7 cellular contexts compared by ENCODE assay signal in genomic region chr5:181190711-181191525, GRCh38. TPM values are rescaled to one million over a fixed set of nuclear protein-coding genes. Genes with fewer than 3 reads are reported as not detected.
DNase-seq lines count a peak whose midpoint lies in the region; ATAC-seq and TF ChIP-seq lines count a peak whose summit lies in the region.

No MANE protein-coding gene starts in this region.

- peak; percentile 9 for ATAC-seq in GM19452 (IDR thresholded peaks at IDR 0.05; ENCODE audit: unreplicated experiment)
- ATAC-seq in gastroesophageal sphincter, result no peak

- H3K4me3 ChIP-seq in gastroesophageal sphincter, result peak overlapping the region; percentile 82 to 90

- no peak for TF ChIP-seq POLR2A in gastroesophageal sphincter (IDR thresholded peaks at IDR 0.05)

- intact Hi-C loops in posterior cingulate gyrus (cut with DNase I), result loop anchor here (1.0 to 2.0 kb wide), 2 partner anchors 16 to 31 kb away; no protein-coding TSS in a partner anchor

- H3K9me3 ChIP-seq in gastroesophageal sphincter, result no peaks in the 10 kb centered on the region

- WGBS in gastroesophageal sphincter (ENCODE audit: low coverage in 1 of 2), 2 donors, result 1% methylated on average over 21 of the region's 66 CpGs; no CpG with 5 or more reads in 1 of the 2 donors

- TF ChIP-seq CTCF in gastroesophageal sphincter (IDR thresholded peaks at IDR 0.05), result peak in 2 of 4 experiments; percentile 7 to 44

- peaks cover 0 to 52% (median 6%) of the 10 kb centered on the region in 3 donors for H3K4me1 ChIP-seq in gastroesophageal sphincter

- DNase-seq in HT-29 (ENCODE audit: low spot score) (peak; percentile 55), posterior cingulate gyrus (peak in 7 of 10 donors; percentile 36 to 89 (median 40)), NCI-H774 (lab: John Stamatoyannopoulos, UW) (no peak), NCI-H510A (lab: John Stamatoyannopoulos, UW) (no peak)
- DNase-seq in activated T-cell treated with anti-CD3 and anti-CD28 coated beads, Interleukin-2, amount 50 U/mL, for 48 hours, result peak; percentile 70 to 77

- peak overlapping the region; percentile 51 to 96 (median 92) for H3K27ac ChIP-seq in gastroesophageal sphincter

- no peaks in the 10 kb centered on the region for H3K36me3 ChIP-seq in gastroesophageal sphincter

- H3K27me3 ChIP-seq in gastroesophageal sphincter, result no peaks in the 10 kb centered on the region

- no peak for TF ChIP-seq EP300 in gastroesophageal sphincter (IDR thresholded peaks at IDR 0.05)

RNA-seq across cellular contexts. Expression of gene TRIM7, which starts 14.1 kb away (rescaled TPM):
- 2.9 and 5.5 TPM in 2 replicates for total RNA-seq in HT-29 (2014; rRNA removed; shearing (Covaris generic))
- total RNA-seq in gastroesophageal sphincter, result 10 to 100 TPM in 1 of 4 donors, 1 to 10 TPM in 3; 3.0 to 11.0 (median 4.7) TPM

RNA-seq across cellular contexts. Expression of gene TRIM41, which starts 32.2 kb away (rescaled TPM):
- total RNA-seq in HT-29 (2014; rRNA removed; shearing (Covaris generic)), result 29.9 and 37.9 TPM in 2 replicates
- 10 to 100 TPM in 3 of 4 donors, 1 to 10 TPM in 1; 9.7 to 17.6 (median 12.1) TPM for total RNA-seq in gastroesophageal sphincter

RNA-seq across cellular contexts. Expression of gene OR2V2, which starts 43.5 kb away (rescaled TPM):
- not detected in 2 replicates for total RNA-seq in HT-29 (2014; rRNA removed; shearing (Covaris generic))
- total RNA-seq in gastroesophageal sphincter, result under 1 TPM in 1 of 4 donors, not detected in 3; 0.08 TPM

RNA-seq across cellular contexts. Expression of gene RACK1, which starts 52.8 kb away (rescaled TPM):
- 4,450 and 4,738 TPM in 2 replicates for total RNA-seq in HT-29 (2014; rRNA removed; shearing (Covaris generic))
- total RNA-seq in gastroesophageal sphincter, result 1,000 to 10,000 TPM; 1,300 to 1,812 (median 1,580) TPM

RNA-seq across cellular contexts. Expression of gene OR2V1, which starts 59.9 kb away (rescaled TPM):
- not detected in 2 replicates for total RNA-seq in HT-29 (2014; rRNA removed; shearing (Covaris generic))
- total RNA-seq in gastroesophageal sphincter, result under 1 TPM in 1 of 4 donors, not detected in 3; 0.12 TPM

Comparison
In these comparisons a context has a peak if more than half of its experiments do, and no peak if none do; other contexts are left out.
1. DNase-seq: peak in HT-29 (single experiment), activated T-cell treated with anti-CD3 and anti-CD28 coated beads, Interleukin-2, amount 50 U/mL, for 48 hours (2 of 2) and posterior cingulate gyrus (7 of 10); none in NCI-H774 (single experiment) and NCI-H510A (single experiment).